In the genomic region with DNA sequence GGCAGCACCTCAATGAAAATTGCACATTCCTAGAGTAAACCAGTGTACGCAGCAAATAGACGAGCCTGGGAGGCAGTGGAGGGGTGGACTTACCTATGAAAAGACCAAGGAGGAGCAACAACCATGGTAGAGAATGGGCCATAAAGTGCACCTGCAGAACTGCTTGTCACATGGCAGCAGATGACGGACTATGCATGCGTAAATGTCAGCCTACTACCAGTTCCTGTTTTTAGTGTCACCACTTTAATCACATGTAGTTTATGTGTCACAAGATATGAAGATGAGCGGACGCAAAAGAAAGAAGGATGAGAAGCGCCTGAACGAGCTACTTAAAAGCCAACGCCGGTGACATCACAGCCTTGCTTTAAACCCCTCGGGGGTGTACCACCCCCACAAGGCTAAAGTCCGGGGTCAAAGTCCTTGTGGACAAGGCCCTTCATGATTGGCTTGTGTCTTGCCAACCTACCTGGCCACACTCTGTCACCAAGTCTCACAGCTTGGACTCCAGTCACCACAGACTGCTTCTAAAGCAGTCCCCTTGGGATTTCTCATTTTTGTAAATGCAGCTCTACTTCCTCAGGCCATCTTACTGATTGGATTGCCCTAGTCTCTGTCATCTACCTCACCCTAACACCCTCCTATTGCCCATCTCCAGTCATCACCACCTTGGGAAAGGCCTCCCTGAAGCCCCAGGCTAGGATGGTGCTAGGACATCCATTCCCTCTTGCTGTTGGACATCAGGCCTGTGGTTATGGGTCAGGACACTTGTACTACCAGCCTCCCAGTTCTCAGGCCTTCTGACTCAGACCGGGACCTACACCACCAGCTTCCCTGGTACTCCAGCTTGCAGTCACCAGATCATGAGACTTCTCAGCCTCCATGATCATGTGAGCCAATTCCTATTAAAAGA, we compare ENCODE assay signal across 10 cellular contexts. TPM values are rescaled to one million over a fixed set of nuclear protein-coding genes. Genes with fewer than 3 reads are reported as not detected.
DNase-seq lines count a peak whose midpoint lies in the region; ATAC-seq, FAIRE-seq and TF ChIP-seq lines count a peak whose summit lies in the region.
"Had no signal": no experiment of that assay in that cellular context is flagged by ENCODE, and none has a peak within 500 bp of the region (broad histone marks: within the 10 kb centered on the region; RNA-seq: fewer than 3 reads in every experiment).

No MANE protein-coding gene starts in this region.

- H3K36me3 ChIP-seq in left lung = no peaks in the 10 kb centered on the region

- intact Hi-C loops in left lung (cut with DNase I) = no loop called here

- DNase-seq in GM18507 (ENCODE audit: extremely low spot score, insufficient read length, low read depth) = no peak
- no peak for DNase-seq in left lung
- DNase-seq in NCI-H510A (lab: John Stamatoyannopoulos, UW) = no peak
- no peak for DNase-seq in D721Med (ENCODE audit: insufficient read length, low spot score)
- DNase-seq in erythroblast (lab: John Stamatoyannopoulos, UW) = no peak
- DNase-seq in activated CD8-positive, alpha-beta memory T cell treated with anti-CD3 and anti-CD28 coated beads for 24 hours = no peak
- DNase-seq: NCI-H226 had no signal

- FAIRE-seq in GM18507 (lab: Jason Lieb, UNC) (peak; percentile 97), D721Med (lab: Jason Lieb, UNC) (no peak)
- FAIRE-seq: endothelial cell of umbilical vein had no signal

- H3K4me3 ChIP-seq in left lung = no peak overlapping the region

- H3K9me3 ChIP-seq in left lung = no peaks in the 10 kb centered on the region

- no peaks in the 10 kb centered on the region for H3K4me1 ChIP-seq in left lung

- ATAC-seq in GM21526 (IDR thresholded peaks at IDR 0.05; ENCODE audit: low FRiP score, unreplicated experiment) (peak; percentile 83), HG03457 (IDR thresholded peaks at IDR 0.05; ENCODE audit: unreplicated experiment) (peak; percentile 48), left lung (peak; percentile 66)

- TF ChIP-seq CTCF in left lung (IDR thresholded peaks at IDR 0.05) (no peak), D721Med (IDR thresholded peaks at IDR 0.05; ENCODE audit: insufficient read depth, missing control alignments) (no peak)

- no peak for TF ChIP-seq POLR2A in erythroblast (IDR thresholded peaks at IDR 0.05; ENCODE audit: low read length)

- no peaks in the 10 kb centered on the region for H3K27me3 ChIP-seq in left lung

- no peak overlapping the region for H3K27ac ChIP-seq in left lung

RNA-seq across cellular contexts. Expression of gene LY9, which starts 6.0 kb away (rescaled TPM):
- 1 to 10 TPM in 1 of 2 donors, under 1 TPM in 1; 0.82 to 2.5 TPM for total RNA-seq in left lung
- total RNA-seq: endothelial cell of umbilical vein had no signal

RNA-seq across cellular contexts. Expression of gene SLAMF7, which starts 50.9 kb away (rescaled TPM):
- 10 to 100 TPM; 16.9 to 33.8 TPM for total RNA-seq in left lung
- total RNA-seq: endothelial cell of umbilical vein had no signal
